In the genomic region with DNA sequence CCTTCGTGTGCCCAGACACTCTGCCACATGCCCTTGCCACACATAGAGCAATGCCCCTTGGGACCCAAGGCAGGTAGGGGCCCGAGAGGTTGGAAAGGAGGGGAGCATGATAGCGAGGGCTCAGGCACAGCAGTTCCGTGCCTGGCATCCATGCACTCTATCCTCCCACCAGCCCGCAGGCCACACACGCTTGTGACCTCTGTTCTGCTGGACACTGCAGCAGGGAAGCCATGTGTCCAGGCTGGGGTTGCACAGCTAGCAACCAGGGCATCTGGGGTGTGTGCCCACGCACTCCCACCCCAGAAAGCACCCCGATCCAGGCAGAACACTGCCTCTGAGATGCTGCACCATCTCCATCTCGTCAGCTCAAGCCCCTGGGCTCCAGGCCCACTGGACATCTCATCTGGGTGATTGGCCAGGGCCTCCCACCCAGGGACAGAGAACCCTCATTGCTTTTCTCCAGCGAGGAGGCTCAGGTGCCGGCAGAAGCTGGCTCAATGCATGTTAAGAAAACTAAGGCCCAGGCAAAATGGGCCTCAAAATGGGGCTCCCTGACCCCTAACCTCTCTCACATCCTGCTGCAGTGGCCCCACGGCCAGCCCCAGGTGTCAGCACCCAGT, we compare ENCODE assay signal across 27 cellular contexts.
"Had no signal": no experiment of that assay in that cellular context is flagged by ENCODE, and none has a peak within 500 bp of the region (broad histone marks: within the 10 kb centered on the region; RNA-seq: fewer than 3 reads in every experiment).

No MANE protein-coding gene starts in this region.

- H3K4me3 ChIP-seq: K562, SJCRH30 had no signal

- H3K9me3 Mint-ChIP-seq: activated naive CD4-positive, alpha-beta T cell treated with anti-CD3 and anti-CD28 coated beads for 36 hours; activated T-helper 17 cell treated with anti-CD3 and anti-CD28 coated beads, Interleukin-2, amount 50 U/mL, for 72 hours had no signal

- DNase-seq: activated CD4-positive, alpha-beta T cell treated with anti-CD3 and anti-CD28 coated beads, Interleukin-2, amount 50 U/mL, for 1 hour; activated CD4-positive, CD25-positive, alpha-beta regulatory T cell; activated gamma-delta T cell; activated naive CD4-positive, alpha-beta T cell treated with anti-CD3 and anti-CD28 coated beads for 36 hours; activated T-cell treated with anti-CD3 and anti-CD28 coated beads for 4 hours; activated T-cell treated with anti-CD3 and anti-CD28 coated beads, Interleukin-2, amount 50 U/mL, for 48 hours; Karpas-422; MM.1S; NCI-H1417 treated with DMSO at 0.1 percent for 48 hours; NCI-H1694; NCI-H2029; NCI-H345; NCI-H510A; NCI-H526 treated with DMSO at 0.1 percent for 48 hours; NCI-H82; NK-92 treated with Interleukin-12 subunit alpha and Interleukin-12 subunit beta, amount 100 ng/mL, for 24 hours; Right ventricle myocardium superior; RPMI8226; SJCRH30; SK-N-SH; T-helper 1 cell had no signal

- H3K4me3 Mint-ChIP-seq: activated naive CD4-positive, alpha-beta T cell treated with anti-CD3 and anti-CD28 coated beads for 36 hours; activated naive CD8-positive, alpha-beta T cell; activated T-helper 17 cell treated with anti-CD3 and anti-CD28 coated beads, Interleukin-2, amount 50 U/mL, for 72 hours; brain had no signal

- H3K27ac Mint-ChIP-seq: activated naive CD4-positive, alpha-beta T cell treated with anti-CD3 and anti-CD28 coated beads for 36 hours; activated naive CD8-positive, alpha-beta T cell; activated T-helper 17 cell treated with anti-CD3 and anti-CD28 coated beads, Interleukin-2, amount 50 U/mL, for 72 hours; brain had no signal

- H3K27me3 Mint-ChIP-seq: brain had no signal

- H3K4me1 ChIP-seq: SJCRH30 had no signal

- H3K9me3 ChIP-seq: SJCRH30, SK-N-SH had no signal

- H3K4me1 Mint-ChIP-seq: activated T-helper 17 cell treated with anti-CD3 and anti-CD28 coated beads, Interleukin-2, amount 50 U/mL, for 72 hours had no signal

- H3K27ac ChIP-seq: SJCRH30, VCaP had no signal

- ATAC-seq: activated T-helper 17 cell treated with anti-CD3 and anti-CD28 coated beads, Interleukin-2, amount 50 U/mL, for 72 hours; K562; Panc1 had no signal

- H3K36me3 Mint-ChIP-seq: activated naive CD8-positive, alpha-beta T cell; brain had no signal

- H3K36me3 ChIP-seq: SJCRH30 had no signal
